In the genomic region with DNA sequence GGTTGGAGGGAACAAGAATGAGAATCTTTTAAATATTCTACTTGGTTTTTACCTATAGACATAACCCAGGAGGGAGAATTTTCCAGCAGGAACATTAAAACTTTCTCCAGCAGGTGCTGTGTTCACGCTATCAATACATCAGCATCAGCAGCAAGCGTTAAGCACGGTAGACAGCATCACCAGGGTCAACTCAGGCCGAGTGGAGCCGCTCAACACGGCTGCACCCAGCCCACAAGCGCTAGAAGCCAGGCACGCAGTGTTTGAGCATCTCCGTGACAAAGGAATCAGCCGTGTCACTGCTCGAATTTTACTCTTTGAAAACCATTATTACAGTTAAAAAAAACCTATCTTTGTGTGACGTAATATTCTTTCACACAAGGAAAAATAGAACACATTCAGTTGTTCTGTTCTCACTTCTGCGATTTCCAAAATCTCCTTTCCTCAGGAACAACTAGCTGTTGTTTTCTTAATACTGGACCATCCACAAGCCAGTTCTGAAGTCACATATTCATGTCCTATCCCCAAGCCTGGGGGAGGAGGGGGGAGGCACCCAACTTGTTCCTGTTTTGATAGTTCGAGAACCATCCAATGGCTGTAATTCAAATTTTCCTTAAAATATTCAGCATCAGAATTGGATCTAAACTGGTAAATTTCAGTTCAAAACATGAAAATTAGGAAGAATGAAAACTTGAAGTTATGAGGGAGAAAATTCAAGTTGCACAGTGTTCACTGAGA, we compare ENCODE assay signal across 25 cellular contexts.
"Had no signal": no experiment of that assay in that cellular context is flagged by ENCODE, and none has a peak within 500 bp of the region (broad histone marks: within the 10 kb centered on the region; RNA-seq: fewer than 3 reads in every experiment).

No MANE protein-coding gene starts in this region.

- DNase-seq: activated CD4-positive, alpha-beta T cell treated with anti-CD3 and anti-CD28 coated beads for 4 hours; activated CD8-positive, alpha-beta memory T cell treated with anti-CD3 and anti-CD28 coated beads, Interleukin-2, amount 50 U/mL, for 4 hours; activated CD8-positive, alpha-beta T cell treated with anti-CD3 and anti-CD28 coated beads for 36 hours; activated naive CD4-positive, alpha-beta T cell treated with anti-CD3 and anti-CD28 coated beads, Interleukin-2, amount 50 U/mL, for 16 hours; activated T-cell treated with anti-CD3 and anti-CD28 coated beads, Interleukin-2, amount 50 U/mL, for 72 hours; amniotic stem cell; body of pancreas; Kasumi-1; NCI-H1105 treated with DMSO at 0.1 percent for 48 hours; NCI-H1436 treated with DMSO at 0.1 percent for 48 hours; NCI-H187; NCI-H2081; NCI-H345; NCI-H510A; NCI-H69; NK-92 treated with Interleukin-12 subunit alpha and Interleukin-12 subunit beta, amount 100 ng/mL, for 24 hours; OCI-M1; Peyer's patch; SHP77 had no signal

- ATAC-seq: activated CD4-positive, CD25-positive, alpha-beta regulatory T cell treated with anti-CD3 and anti-CD28 coated beads, Interleukin-2, amount 50 U/mL, for 24 hours; activated CD8-positive, alpha-beta T cell treated with anti-CD3 and anti-CD28 coated beads for 36 hours; activated T-cell treated with anti-CD3 and anti-CD28 coated beads, Interleukin-2, amount 50 U/mL, for 72 hours; body of pancreas; K562 had no signal

- H3K27ac Mint-ChIP-seq: activated CD8-positive, alpha-beta T cell treated with anti-CD3 and anti-CD28 coated beads for 36 hours; activated T-cell treated with anti-CD3 and anti-CD28 coated beads, Interleukin-2, amount 50 U/mL, for 72 hours; T-helper 1 cell treated with Interleukin-12 subunit alpha and Interleukin-12 subunit beta and Interleukin-4 antibody, amounts not matched to agents 30 μg/mL and 1 μg/mL, for 36 hours had no signal

- H3K27ac ChIP-seq: ascending aorta, body of pancreas, Peyer's patch, RWPE1, SJSA1 had no signal

- H3K4me3 Mint-ChIP-seq: activated CD8-positive, alpha-beta T cell treated with anti-CD3 and anti-CD28 coated beads for 36 hours; activated T-cell treated with anti-CD3 and anti-CD28 coated beads, Interleukin-2, amount 50 U/mL, for 72 hours; T-helper 1 cell treated with Interleukin-12 subunit alpha and Interleukin-12 subunit beta and Interleukin-4 antibody, amounts not matched to agents 30 μg/mL and 1 μg/mL, for 36 hours had no signal

- H3K27me3 ChIP-seq: ascending aorta, body of pancreas, Peyer's patch, SJSA1 had no signal

- H3K36me3 ChIP-seq: ascending aorta, Peyer's patch, SJSA1 had no signal

- H3K9me3 ChIP-seq: ascending aorta, body of pancreas, Peyer's patch, SJSA1 had no signal

- H3K27me3 Mint-ChIP-seq: activated CD8-positive, alpha-beta T cell treated with anti-CD3 and anti-CD28 coated beads for 36 hours had no signal

- H3K9me3 Mint-ChIP-seq: activated CD8-positive, alpha-beta T cell treated with anti-CD3 and anti-CD28 coated beads for 36 hours; activated T-cell treated with anti-CD3 and anti-CD28 coated beads, Interleukin-2, amount 50 U/mL, for 72 hours; T-helper 1 cell treated with Interleukin-12 subunit alpha and Interleukin-12 subunit beta and Interleukin-4 antibody, amounts not matched to agents 30 μg/mL and 1 μg/mL, for 36 hours had no signal

- H3K4me1 ChIP-seq: ascending aorta, body of pancreas, Peyer's patch, SJSA1 had no signal

- H3K4me3 ChIP-seq: ascending aorta, body of pancreas, K562, Peyer's patch, SJSA1 had no signal
